ENCODE assay signal across 1 cellular context in genomic region chr14:102351023-102351422, GRCh38.
TF ChIP-seq lines count a peak whose summit lies in the region.

No MANE protein-coding gene starts in this region.

TF ChIP-seq in GM23338, 12 proteins besides CTCF, POLR2A, EP300 and RAD21 (continued from another document):
- TF ChIP-seq ZNF462 (CRISPR knock-in tag; IDR thresholded peaks at IDR 0.05) (no peak), REST (IDR thresholded peaks at IDR 0.05; ENCODE audit: unreplicated experiment) (no peak), ZNF114 (CRISPR knock-in tag; IDR thresholded peaks at IDR 0.05) (no peak)
